Comparison of ENCODE assay signal across 1 cellular context in the genomic region with DNA sequence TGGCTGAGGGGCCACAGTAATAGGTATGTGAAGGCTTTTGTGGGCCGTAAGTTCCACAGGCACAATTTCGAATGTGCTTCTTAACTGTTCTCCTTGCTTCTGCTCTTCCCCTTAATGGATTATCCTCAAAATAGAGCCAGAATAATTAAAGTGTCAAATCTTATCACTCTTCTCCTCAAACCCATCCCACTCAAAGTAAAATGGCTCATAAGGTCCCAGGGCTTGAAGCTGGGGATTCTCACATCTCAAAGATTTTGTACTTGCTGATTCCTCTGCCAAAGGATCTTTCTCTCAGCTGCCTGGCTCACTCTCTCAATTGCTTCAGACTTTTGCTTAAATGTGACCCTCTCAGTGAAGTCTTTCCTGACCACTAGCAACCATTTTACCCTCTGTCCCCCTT.
TF ChIP-seq lines count a peak whose summit lies in the region.

No MANE protein-coding gene starts in this region.

TF ChIP-seq in GM23338, 12 proteins besides CTCF, POLR2A, EP300 and RAD21 (continued from another document):
- TF ChIP-seq ZNF331 (CRISPR knock-in tag; IDR thresholded peaks at IDR 0.05; ENCODE audit: low read depth) (no peak), JUNB (IDR thresholded peaks at IDR 0.05; ENCODE audit: unreplicated experiment) (no peak), STAT1 (IDR thresholded peaks at IDR 0.05; ENCODE audit: unreplicated experiment) (no peak), EZH2 (IDR thresholded peaks at IDR 0.05; ENCODE audit: low read depth, unreplicated experiment) (no peak), CREB1 (CRISPR knock-in tag; IDR thresholded peaks at IDR 0.05; ENCODE audit: low read depth) (no peak), NANOG (IDR thresholded peaks at IDR 0.05; ENCODE audit: borderline replicate concordance) (no peak)
